19 cellular contexts compared by ENCODE assay signal in genomic region chr4:153733751-153734448, GRCh38. TPM values are rescaled to one million over a fixed set of nuclear protein-coding genes. Genes with fewer than 3 reads are reported as not detected.
DNase-seq lines count a peak whose midpoint lies in the region; ATAC-seq and TF ChIP-seq lines count a peak whose summit lies in the region.
"Had no signal": no experiment of that assay in that cellular context is flagged by ENCODE, and none has a peak within 500 bp of the region (broad histone marks: within the 10 kb centered on the region; RNA-seq: fewer than 3 reads in every experiment).

No MANE protein-coding gene starts in this region.

- no TSS peak for BruUV-seq in PC-9 (replicated peaks; lab: Mats Ljungman, UMichigan)

- no peaks in the 10 kb centered on the region for H3K36me3 Mint-ChIP-seq in activated T-helper 2 cell treated with anti-CD3 and anti-CD28 coated beads, Interferon-gamma antibody, Interleukin-2, Interleukin-4, amounts not matched to agents 10 μg/mL and 5 μg/mL and 100 μg/mL, durations not matched to agents 14 hours and 24 hours and 36 hours (ENCODE audit: low read depth)
- H3K36me3 Mint-ChIP-seq: activated naive CD8-positive, alpha-beta T cell treated with anti-CD3 and anti-CD28 coated beads, Interleukin-2, amount 10 ng/mL, durations not matched to agents 7 days and 5 days had no signal

- no peaks in the 10 kb centered on the region for H3F3A ChIP-seq in PC-9 (ENCODE audit: insufficient read depth, low read depth)

- ATAC-seq in GM18909 (IDR thresholded peaks at IDR 0.05; ENCODE audit: poor library complexity, unreplicated experiment): peak; percentile 66
- peak; percentile 68 for ATAC-seq in HG02610 (IDR thresholded peaks at IDR 0.05; ENCODE audit: unreplicated experiment)
- ATAC-seq in HG03520 (IDR thresholded peaks at IDR 0.05; ENCODE audit: unreplicated experiment): peak; percentile 73
- no peak for ATAC-seq in GM19324 (IDR thresholded peaks at IDR 0.05; ENCODE audit: low FRiP score, unreplicated experiment)
- ATAC-seq: activated CD4-positive, CD25-positive, alpha-beta regulatory T cell treated with anti-CD3 and anti-CD28 coated beads, Interleukin-2, amount 50 U/mL, for 24 hours; T-helper 17 cell had no signal

- TF ChIP-seq CTCF in PC-9 (conservative IDR thresholded peaks at IDR 0.05): no peak

- H3K4me1 ChIP-seq in PC-9 (replicated peaks; ENCODE audit: insufficient read depth) (no peaks in the 10 kb centered on the region), HAP-1 (no peaks in the 10 kb centered on the region)
- H3K4me1 ChIP-seq: right atrium auricular region, tibial artery had no signal

- H3K4me3 Mint-ChIP-seq in activated T-helper 2 cell treated with anti-CD3 and anti-CD28 coated beads, Interferon-gamma antibody, Interleukin-2, Interleukin-4, amounts not matched to agents 10 μg/mL and 5 μg/mL and 100 μg/mL, durations not matched to agents 14 hours and 24 hours and 36 hours (ENCODE audit: low read depth): no peak overlapping the region
- H3K4me3 Mint-ChIP-seq: activated naive CD8-positive, alpha-beta T cell treated with anti-CD3 and anti-CD28 coated beads, Interleukin-2, amount 10 ng/mL, durations not matched to agents 7 days and 5 days; T-helper 17 cell had no signal

- H3K4me3 ChIP-seq in PC-9 (no peak overlapping the region), HAP-1 (no peak overlapping the region)
- H3K4me3 ChIP-seq: right atrium auricular region, tibial artery had no signal

- H3K79me2 ChIP-seq in PC-9 (ENCODE audit: low read depth): no peaks in the 10 kb centered on the region

- H3K27me3 ChIP-seq in PC-9 (ENCODE audit: insufficient read depth, low read depth): no peaks in the 10 kb centered on the region
- H3K27me3 ChIP-seq in HAP-1 (ENCODE audit: low read depth): no peaks in the 10 kb centered on the region
- H3K27me3 ChIP-seq: BE2C, right atrium auricular region, tibial artery had no signal

- in situ Hi-C loops in HAP-1 (cut with MboI; ENCODE audit: low sequenced_read_pairs): no loop called here

- CTCF ChIA-PET in PC-9 (lab: Charles Lee): no interaction called here

- H3K36me3 ChIP-seq in PC-9 (ENCODE audit: low read depth): no peaks in the 10 kb centered on the region
- no peaks in the 10 kb centered on the region for H3K36me3 ChIP-seq in HAP-1 (replicated peaks)
- H3K36me3 ChIP-seq: BE2C, right atrium auricular region, tibial artery had no signal

- no peaks in the 10 kb centered on the region for H3K9me3 ChIP-seq in PC-9 (ENCODE audit: insufficient read depth, low read depth)
- no peaks in the 10 kb centered on the region for H3K9me3 ChIP-seq in HAP-1
- H3K9me3 ChIP-seq: BE2C, tibial artery had no signal

- H3K27ac ChIP-seq in PC-9: no peak overlapping the region
- H3K27ac ChIP-seq: right atrium auricular region, tibial artery had no signal

- H4K20me1 ChIP-seq in PC-9 (ENCODE audit: insufficient read depth): no peaks in the 10 kb centered on the region

- no peak overlapping the region for H3K4me2 ChIP-seq in PC-9

- no peak overlapping the region for H3K27ac Mint-ChIP-seq in activated T-helper 2 cell treated with anti-CD3 and anti-CD28 coated beads, Interferon-gamma antibody, Interleukin-2, Interleukin-4, amounts not matched to agents 10 μg/mL and 5 μg/mL and 100 μg/mL, durations not matched to agents 14 hours and 24 hours and 36 hours
- H3K27ac Mint-ChIP-seq: activated naive CD8-positive, alpha-beta T cell treated with anti-CD3 and anti-CD28 coated beads, Interleukin-2, amount 10 ng/mL, durations not matched to agents 7 days and 5 days; T-helper 17 cell had no signal

- peaks cover 23% of the 10 kb centered on the region for H3K4me1 Mint-ChIP-seq in activated T-helper 2 cell treated with anti-CD3 and anti-CD28 coated beads, Interferon-gamma antibody, Interleukin-2, Interleukin-4, amounts not matched to agents 10 μg/mL and 5 μg/mL and 100 μg/mL, durations not matched to agents 14 hours and 24 hours and 36 hours (ENCODE audit: low read depth)

- H2AFZ ChIP-seq in PC-9: no peak overlapping the region

- H3K9me3 Mint-ChIP-seq in activated T-helper 2 cell treated with anti-CD3 and anti-CD28 coated beads, Interferon-gamma antibody, Interleukin-2, Interleukin-4, amounts not matched to agents 10 μg/mL and 5 μg/mL and 100 μg/mL, durations not matched to agents 14 hours and 24 hours and 36 hours: no peaks in the 10 kb centered on the region
- H3K9me3 Mint-ChIP-seq: activated naive CD8-positive, alpha-beta T cell treated with anti-CD3 and anti-CD28 coated beads, Interleukin-2, amount 10 ng/mL, durations not matched to agents 7 days and 5 days had no signal

- no peaks in the 10 kb centered on the region for H3K9me2 ChIP-seq in PC-9 (ENCODE audit: insufficient read depth)

- peaks cover 59% of the 10 kb centered on the region for H3K27me3 Mint-ChIP-seq in activated T-helper 2 cell treated with anti-CD3 and anti-CD28 coated beads, Interferon-gamma antibody, Interleukin-2, Interleukin-4, amounts not matched to agents 10 μg/mL and 5 μg/mL and 100 μg/mL, durations not matched to agents 14 hours and 24 hours and 36 hours (ENCODE audit: low read depth)
- H3K27me3 Mint-ChIP-seq: T-helper 17 cell had no signal

- POLR2A ChIA-PET in PC-9 (lab: Charles Lee; ENCODE audit: unreplicated experiment): no interaction called here

- intact Hi-C loops in PC-9 (cut with micrococcal nuclease; ENCODE audit: unreplicated experiment): no loop called here
- intact Hi-C loops in activated T-helper 2 cell treated with anti-CD3 and anti-CD28 coated beads, Interferon-gamma antibody, Interleukin-2, Interleukin-4, amounts not matched to agents 10 μg/mL and 5 μg/mL and 100 μg/mL, durations not matched to agents 14 hours and 24 hours and 36 hours (cut with micrococcal nuclease): loop anchor here (2.0 kb wide), 1 partner anchor 27 kb away; no protein-coding TSS in a partner anchor

- DNase-seq in fibroblast of peridontal ligament (ENCODE audit: extremely low read depth) (peak; percentile 32), PC-9 (no peak), HAP-1 (ENCODE audit: low spot score in 2 of 2) (no peak)
- DNase-seq in activated T-helper 2 cell treated with anti-CD3 and anti-CD28 coated beads, Interferon-gamma antibody, Interleukin-2, Interleukin-4, amounts not matched to agents 10 μg/mL and 5 μg/mL and 100 μg/mL, durations not matched to agents 14 hours and 24 hours and 36 hours (ENCODE audit: low spot score): no peak
- DNase-seq: activated CD8-positive, alpha-beta memory T cell treated with anti-CD3 and anti-CD28 coated beads, Interleukin-2, amount 50 U/mL, for 48 hours; activated naive CD8-positive, alpha-beta T cell treated with anti-CD3 and anti-CD28 coated beads, Interleukin-2, amount 10 ng/mL, durations not matched to agents 7 days and 5 days; BE2C; effector CD8-positive, alpha-beta T cell; NCI-H1417 treated with DMSO at 0.1 percent for 48 hours; NCI-H524 treated with DMSO at 0.1 percent for 48 hours; T-helper 17 cell; tibial artery had no signal

RNA-seq across cellular contexts. Expression of gene RNF175, which starts 25.9 kb away (rescaled TPM):
- total RNA-seq in PC-9 (2021): not detected in 2 replicates
- total RNA-seq in activated T-helper 2 cell treated with anti-CD3 and anti-CD28 coated beads, Interferon-gamma antibody, Interleukin-2, Interleukin-4, amounts not matched to agents 10 μg/mL and 5 μg/mL and 100 μg/mL, durations not matched to agents 14 hours and 24 hours and 36 hours: not detected in 2 replicates
- total RNA-seq: activated naive CD8-positive, alpha-beta T cell treated with anti-CD3 and anti-CD28 coated beads, Interleukin-2, amount 10 ng/mL, durations not matched to agents 7 days and 5 days; fibroblast of villous mesenchyme; T-helper 17 cell had no signal

RNA-seq across cellular contexts. Expression of gene TLR2, which starts 49.8 kb away (rescaled TPM):
- 0.55 and 1.1 TPM in 2 replicates for total RNA-seq in PC-9 (2021)
- total RNA-seq in activated T-helper 2 cell treated with anti-CD3 and anti-CD28 coated beads, Interferon-gamma antibody, Interleukin-2, Interleukin-4, amounts not matched to agents 10 μg/mL and 5 μg/mL and 100 μg/mL, durations not matched to agents 14 hours and 24 hours and 36 hours: 0.25 and 1.1 TPM in 2 replicates

RNA-seq across cellular contexts. Expression of gene SFRP2, which starts 55.0 kb away (rescaled TPM):
- not detected in 2 replicates for total RNA-seq in PC-9 (2021)
- total RNA-seq in activated T-helper 2 cell treated with anti-CD3 and anti-CD28 coated beads, Interferon-gamma antibody, Interleukin-2, Interleukin-4, amounts not matched to agents 10 μg/mL and 5 μg/mL and 100 μg/mL, durations not matched to agents 14 hours and 24 hours and 36 hours: not detected in 2 replicates
- total RNA-seq: activated naive CD8-positive, alpha-beta T cell treated with anti-CD3 and anti-CD28 coated beads, Interleukin-2, amount 10 ng/mL, durations not matched to agents 7 days and 5 days; fibroblast of villous mesenchyme; T-helper 17 cell had no signal
